ENCODE assay signal across 31 cellular contexts in the genomic region with DNA sequence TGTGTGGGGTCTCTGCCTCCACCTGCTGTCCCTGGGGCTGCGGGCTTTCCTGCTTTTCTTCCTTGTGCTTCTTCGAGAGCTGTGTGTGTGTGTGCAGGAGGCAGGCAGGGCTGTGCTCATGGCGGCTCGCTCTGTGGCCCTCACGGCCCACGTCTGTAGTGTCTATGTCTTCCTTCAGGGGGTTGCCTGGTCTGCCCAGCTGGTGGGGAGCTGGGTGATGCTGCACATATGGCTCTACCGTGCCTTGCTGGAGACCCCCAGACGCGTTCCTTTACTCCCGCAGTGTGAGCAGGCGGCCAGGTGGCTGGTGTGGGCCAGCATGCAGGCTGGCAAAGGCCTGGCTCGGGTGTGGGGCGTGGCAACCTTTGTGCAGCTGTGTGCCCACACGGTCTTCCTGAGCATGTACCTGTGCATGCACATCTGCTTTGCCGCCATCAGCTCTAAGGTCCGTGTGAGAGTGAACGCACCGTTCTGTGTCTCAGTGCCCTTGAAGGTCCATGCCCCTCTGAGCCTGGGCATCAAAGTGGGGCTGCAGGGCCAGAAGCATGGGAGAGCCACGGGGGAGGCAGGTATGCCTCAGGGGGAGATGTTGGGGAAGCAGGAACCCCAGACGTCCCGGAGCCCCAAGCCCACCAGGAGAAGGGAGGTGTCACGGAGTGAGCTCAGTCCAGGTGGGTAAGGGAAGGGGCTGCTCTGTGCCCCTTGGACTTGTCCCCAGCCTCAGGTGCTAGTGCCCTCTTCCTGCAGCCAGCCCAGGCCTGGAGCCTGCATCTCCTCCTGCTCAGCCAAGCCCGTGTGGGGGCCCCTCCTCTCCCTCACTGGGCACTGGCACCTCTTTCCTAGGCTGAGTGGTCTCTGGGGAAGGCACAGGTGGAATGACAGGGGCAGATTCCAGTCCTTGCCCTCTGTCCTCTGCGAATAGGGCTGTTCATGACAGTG. TPM values are rescaled to one million over a fixed set of nuclear protein-coding genes. Genes with fewer than 3 reads are reported as not detected.
DNase-seq lines count a peak whose midpoint lies in the region; ATAC-seq and TF ChIP-seq lines count a peak whose summit lies in the region.
"Had no signal": no experiment of that assay in that cellular context is flagged by ENCODE, and none has a peak within 500 bp of the region (broad histone marks: within the 10 kb centered on the region; RNA-seq: fewer than 3 reads in every experiment).

No MANE protein-coding gene starts in this region.

- 0 out of 2 replicates have a peak overlapping the region, but pooled peaks have one; percentile 51 for H3K27ac Mint-ChIP-seq in WTC11
- H3K27ac Mint-ChIP-seq in stimulated activated memory B cell treated with anti-CD40 and anti-IgM and Interleukin-4, amounts not matched to agents 10 μg/mL and 1 μg/mL and 100 μg/mL, for 72 hours: no peak overlapping the region
- H3K27ac Mint-ChIP-seq: activated naive CD4-positive, alpha-beta T cell treated with anti-CD3 and anti-CD28 coated beads, Interleukin-2, amount 50 U/mL, for 24 hours; activated T-helper 17 cell treated with anti-CD3 and anti-CD28 coated beads, Interleukin-2, amount 50 U/mL, for 72 hours; naive thymus-derived CD8-positive, alpha-beta T cell had no signal

- H3K23ac ChIP-seq in mesenchymal stem cell (ENCODE audit: low read length in 2 of 2): no peak overlapping the region

- H3K4me3 ChIP-seq in mesenchymal stem cell (ENCODE audit: insufficient read depth in 1 of 2, low read depth in 1 of 2, low read length in 2 of 2): no peak overlapping the region
- peak overlapping the region in 3 of 4 donors; percentile 25 to 43 (median 36) for H3K4me3 ChIP-seq in upper lobe of left lung
- H3K4me3 ChIP-seq: ascending aorta; BLaER1 treated with 17β-estradiol and CSF1 and Interleukin-3, amounts not matched to agents 10 nM and 100 nM; cardiac muscle cell; coronary artery; SJCRH30; thoracic aorta had no signal

- H3K27ac ChIP-seq in mesenchymal stem cell (ENCODE audit: low read length, poor library complexity, severe bottlenecking) (no peak overlapping the region), upper lobe of left lung (peak overlapping the region in 2 of 4 donors; percentile 42 to 56)
- H3K27ac ChIP-seq: ascending aorta; BLaER1 treated with 17β-estradiol and CSF1 and Interleukin-3, amounts not matched to agents 10 nM and 100 nM; coronary artery; SJCRH30; thoracic aorta had no signal

- no peak overlapping the region for H2BK120ac ChIP-seq in mesenchymal stem cell (ENCODE audit: low read depth, low read length)

- 89% methylated on average over 23 of the region's 24 CpGs for WGBS in mesenchymal stem cell
- 79 to 83% methylated on average over 16 to 23 of the region's 24 CpGs for WGBS in upper lobe of left lung, 2 donors

- H4K8ac ChIP-seq in mesenchymal stem cell (ENCODE audit: low read length): no peak overlapping the region

- H3K9me3 Mint-ChIP-seq in WTC11: no peaks in the 10 kb centered on the region
- H3K9me3 Mint-ChIP-seq in stimulated activated memory B cell treated with anti-CD40 and anti-IgM and Interleukin-4, amounts not matched to agents 10 μg/mL and 1 μg/mL and 100 μg/mL, for 72 hours: no peaks in the 10 kb centered on the region
- H3K9me3 Mint-ChIP-seq: activated naive CD4-positive, alpha-beta T cell treated with anti-CD3 and anti-CD28 coated beads, Interleukin-2, amount 50 U/mL, for 24 hours; activated T-helper 17 cell treated with anti-CD3 and anti-CD28 coated beads, Interleukin-2, amount 50 U/mL, for 72 hours; effector memory CD8-positive, alpha-beta T cell; IgD-negative memory B cell; naive thymus-derived CD8-positive, alpha-beta T cell had no signal

- TF ChIP-seq POLR2A in upper lobe of left lung (IDR thresholded peaks at IDR 0.05): no peak

- in situ Hi-C loops in GM13977 (cut with MboI; ENCODE audit: low pct_unique_long_range_greater_than_20kb, low sequenced_read_pairs, unreplicated experiment): no loop called here

- peaks cover 6 to 7% of the 10 kb centered on the region in 2 experiments for H3K27me3 ChIP-seq in mesenchymal stem cell (ENCODE audit: control insufficient read depth in 1 of 2, insufficient read depth in 1 of 2, low read length in 2 of 2)
- no peaks in the 10 kb centered on the region for H3K27me3 ChIP-seq in upper lobe of left lung
- H3K27me3 ChIP-seq: ascending aorta; BLaER1 treated with 17β-estradiol and CSF1 and Interleukin-3, amounts not matched to agents 10 nM and 100 nM; cardiac muscle cell; SJCRH30 had no signal

- no peak overlapping the region for H3K4me3 Mint-ChIP-seq in WTC11
- no peak overlapping the region for H3K4me3 Mint-ChIP-seq in stimulated activated memory B cell treated with anti-CD40 and anti-IgM and Interleukin-4, amounts not matched to agents 10 μg/mL and 1 μg/mL and 100 μg/mL, for 72 hours
- H3K4me3 Mint-ChIP-seq: activated naive CD4-positive, alpha-beta T cell treated with anti-CD3 and anti-CD28 coated beads, Interleukin-2, amount 50 U/mL, for 24 hours; activated T-helper 17 cell treated with anti-CD3 and anti-CD28 coated beads, Interleukin-2, amount 50 U/mL, for 72 hours; effector memory CD8-positive, alpha-beta T cell; naive thymus-derived CD8-positive, alpha-beta T cell had no signal

- H3K36me3 ChIP-seq in mesenchymal stem cell (ENCODE audit: control insufficient read depth in 1 of 2, insufficient read depth in 2 of 2, low read depth in 1 of 2, low read length in 2 of 2): peaks cover 28 to 49% of the 10 kb centered on the region in 2 experiments
- peaks cover 0 to 34% (median 2%) of the 10 kb centered on the region in 4 donors for H3K36me3 ChIP-seq in upper lobe of left lung
- H3K36me3 ChIP-seq: cardiac muscle cell, SJCRH30 had no signal

- peak overlapping the region; percentile 44 for H4K91ac ChIP-seq in mesenchymal stem cell (ENCODE audit: low read length)

- no peaks in the 10 kb centered on the region for H3K36me3 Mint-ChIP-seq in WTC11
- peaks cover 31% of the 10 kb centered on the region for H3K36me3 Mint-ChIP-seq in stimulated activated memory B cell treated with anti-CD40 and anti-IgM and Interleukin-4, amounts not matched to agents 10 μg/mL and 1 μg/mL and 100 μg/mL, for 72 hours

- DNase-seq in GM13977 (ENCODE audit: low spot score) (peak; percentile 6), WTC11 (ENCODE audit: low spot score) (no peak), mesenchymal stem cell (no peak), upper lobe of left lung (peak in 1 of 2 donors; percentile 64)
- DNase-seq: activated CD4-positive, alpha-beta T cell treated with anti-CD3 and anti-CD28 coated beads for 48 hours; COR-L47; effector memory CD8-positive, alpha-beta T cell; left ventricle myocardium superior; MV-4-11; NCI-H1436; NCI-H2107; NCI-H446 treated with DMSO at 0.1 percent for 48 hours; NCI-H774; SJCRH30; stimulated activated naive CD4-positive, alpha-beta T cell treated with Interleukin-2 at 50 U/mL for 16 hours; SW 1271 had no signal

- POLR2A ChIA-PET in WTC11 (lab: Charles Lee): no interaction called here

- no peak for TF ChIP-seq EP300 in upper lobe of left lung (IDR thresholded peaks at IDR 0.05)

- peaks cover 2% of the 10 kb centered on the region for H3K27me3 Mint-ChIP-seq in WTC11 (ENCODE audit: low read depth)
- H3K27me3 Mint-ChIP-seq in stimulated activated memory B cell treated with anti-CD40 and anti-IgM and Interleukin-4, amounts not matched to agents 10 μg/mL and 1 μg/mL and 100 μg/mL, for 72 hours: peaks cover 2% of the 10 kb centered on the region
- H3K27me3 Mint-ChIP-seq: activated naive CD4-positive, alpha-beta T cell treated with anti-CD3 and anti-CD28 coated beads, Interleukin-2, amount 50 U/mL, for 24 hours; activated T-helper 17 cell treated with anti-CD3 and anti-CD28 coated beads, Interleukin-2, amount 50 U/mL, for 72 hours; effector memory CD8-positive, alpha-beta T cell; naive thymus-derived CD8-positive, alpha-beta T cell had no signal

- no peak overlapping the region for H3K4ac ChIP-seq in mesenchymal stem cell (ENCODE audit: low read depth in 1 of 2, low read length in 2 of 2)

- H3K14ac ChIP-seq in mesenchymal stem cell (ENCODE audit: low read length in 2 of 2): no peak overlapping the region

- no peak overlapping the region for H2BK15ac ChIP-seq in mesenchymal stem cell (ENCODE audit: low read depth, poor library complexity, severe bottlenecking)

- no peak overlapping the region for H3K9ac ChIP-seq in mesenchymal stem cell (ENCODE audit: low read length)
- H3K9ac ChIP-seq: BLaER1 treated with 17β-estradiol and CSF1 and Interleukin-3, amounts not matched to agents 10 nM and 100 nM had no signal

- TF ChIP-seq CTCF in GM13977 (IDR thresholded peaks at IDR 0.05; ENCODE audit: extremely low read depth, insufficient read depth, missing control alignments): no peak
- TF ChIP-seq CTCF in WTC11 (IDR thresholded peaks at IDR 0.05): no peak
- TF ChIP-seq CTCF in upper lobe of left lung (IDR thresholded peaks at IDR 0.05): no peak

- H3K9me3 ChIP-seq in mesenchymal stem cell (ENCODE audit: control insufficient read depth, low read length) (no peaks in the 10 kb centered on the region), upper lobe of left lung (no peaks in the 10 kb centered on the region)
- H3K9me3 ChIP-seq: ascending aorta; BLaER1 treated with 17β-estradiol and CSF1 and Interleukin-3, amounts not matched to agents 10 nM and 100 nM; SJCRH30; thoracic aorta had no signal

- CTCF ChIA-PET in WTC11 (lab: Charles Lee): interaction anchor here (1.1 to 3.4 kb wide), 4 partner anchors 11 to 32 kb away, joined by 4 to 24 read pairs (median 4); no protein-coding TSS in a partner anchor

- H2AFZ ChIP-seq in mesenchymal stem cell (ENCODE audit: low read depth, low read length): no peak overlapping the region

- H3K4me1 Mint-ChIP-seq in WTC11: no peaks in the 10 kb centered on the region
- H3K4me1 Mint-ChIP-seq in stimulated activated memory B cell treated with anti-CD40 and anti-IgM and Interleukin-4, amounts not matched to agents 10 μg/mL and 1 μg/mL and 100 μg/mL, for 72 hours: peaks cover 6% of the 10 kb centered on the region
- H3K4me1 Mint-ChIP-seq: activated naive CD4-positive, alpha-beta T cell treated with anti-CD3 and anti-CD28 coated beads, Interleukin-2, amount 50 U/mL, for 24 hours; activated T-helper 17 cell treated with anti-CD3 and anti-CD28 coated beads, Interleukin-2, amount 50 U/mL, for 72 hours; IgD-negative memory B cell had no signal

- no peaks in the 10 kb centered on the region for H3K79me1 ChIP-seq in mesenchymal stem cell (replicated peaks; ENCODE audit: low read length, poor library complexity, severe bottlenecking)

- no peak overlapping the region for H3K4me2 ChIP-seq in mesenchymal stem cell (ENCODE audit: low read length, poor library complexity, severe bottlenecking)
- H3K4me2 ChIP-seq: BLaER1 treated with 17β-estradiol and CSF1 and Interleukin-3, amounts not matched to agents 10 nM and 100 nM had no signal

- no peak overlapping the region for H2AK5ac ChIP-seq in mesenchymal stem cell (ENCODE audit: low read length, severe bottlenecking)

- H3K4me1 ChIP-seq in mesenchymal stem cell (ENCODE audit: control insufficient read depth, insufficient read depth, low read depth, low read length): peaks cover 5% of the 10 kb centered on the region
- peaks cover 0 to 36% (median 11%) of the 10 kb centered on the region in 4 donors for H3K4me1 ChIP-seq in upper lobe of left lung
- H3K4me1 ChIP-seq: ascending aorta, SJCRH30 had no signal

- no peak overlapping the region for H2BK5ac ChIP-seq in mesenchymal stem cell (ENCODE audit: low read depth, low read length, poor library complexity, severe bottlenecking)

- no peak overlapping the region for H3K18ac ChIP-seq in mesenchymal stem cell (ENCODE audit: low read depth in 1 of 2, low read length in 2 of 2)

- no peak overlapping the region for H2BK12ac ChIP-seq in mesenchymal stem cell (ENCODE audit: low read length in 2 of 2)

- ATAC-seq in WTC11 (no peak), upper lobe of left lung (ENCODE audit: low FRiP score in 2 of 2) (peak in 1 of 2 donors; percentile 2), GM18868 (IDR thresholded peaks at IDR 0.05; ENCODE audit: unreplicated experiment) (no peak), GM18870 (IDR thresholded peaks at IDR 0.05; ENCODE audit: unreplicated experiment) (no peak)
- ATAC-seq in stimulated activated memory B cell treated with anti-CD40 and anti-IgM and Interleukin-4, amounts not matched to agents 10 μg/mL and 1 μg/mL and 100 μg/mL, for 72 hours: no peak
- ATAC-seq: activated T-helper 17 cell treated with anti-CD3 and anti-CD28 coated beads, Interleukin-2, amount 50 U/mL, for 72 hours; effector memory CD8-positive, alpha-beta T cell; left ventricle myocardium superior; naive thymus-derived CD8-positive, alpha-beta T cell had no signal

RNA-seq across cellular contexts. Expression of gene CLSTN3, which starts 26.4 kb away (rescaled TPM):
- total RNA-seq in WTC11 (2021) (23.7 to 28.2 TPM (median 24.7 TPM) in 3 replicates), upper lobe of left lung (100 to 1,000 TPM in 1 of 6 donors, 10 to 100 TPM in 5; 14.4 to 111 (median 39.0) TPM)
- 16.7 TPM for polyA plus RNA-seq in mesenchymal stem cell (2013, experiment 1 of 2)
- 12.7 TPM for polyA plus RNA-seq in mesenchymal stem cell (2013, experiment 2 of 2)

RNA-seq across cellular contexts. Expression of gene RBP5, which starts 27.8 kb away (rescaled TPM):
- total RNA-seq in WTC11 (2021) (4.1 to 5.4 TPM (median 4.7 TPM) in 3 replicates), upper lobe of left lung (1 to 10 TPM in 2 of 6 donors, not detected in 4; 1.8 to 6.9 TPM)
- polyA plus RNA-seq in mesenchymal stem cell (2013, experiment 1 of 2): not detected
- polyA plus RNA-seq in mesenchymal stem cell (2013, experiment 2 of 2): not detected
- total RNA-seq: activated T-helper 17 cell treated with anti-CD3 and anti-CD28 coated beads, Interleukin-2, amount 50 U/mL, for 72 hours; fibroblast of villous mesenchyme; mononuclear cell; RPMI7951; SJCRH30 had no signal
- polyA plus RNA-seq: IgD-negative memory B cell; naive thymus-derived CD8-positive, alpha-beta T cell had no signal

RNA-seq across cellular contexts. Expression of gene PEX5, which starts 33.0 kb away (rescaled TPM):
- total RNA-seq in WTC11 (2021) (61.4 to 68.9 TPM (median 63.4 TPM) in 3 replicates), upper lobe of left lung (10 to 100 TPM; 40.4 to 69.1 (median 49.2) TPM)
- 10.7 TPM for polyA plus RNA-seq in mesenchymal stem cell (2013, experiment 1 of 2)
- 11.8 TPM for polyA plus RNA-seq in mesenchymal stem cell (2013, experiment 2 of 2)

RNA-seq across cellular contexts. Expression of gene C1RL, which starts 47.5 kb away (rescaled TPM):
- total RNA-seq in WTC11 (2021): 17.7 to 23.7 TPM (median 22.9 TPM) in 3 replicates
- polyA plus RNA-seq in mesenchymal stem cell (2013, experiment 1 of 2): 18.5 TPM
- polyA plus RNA-seq in mesenchymal stem cell (2013, experiment 2 of 2): 18.8 TPM
- total RNA-seq in upper lobe of left lung: 100 to 1,000 TPM in 1 of 6 donors, 10 to 100 TPM in 5; 55.9 to 224 (median 82.7) TPM

Comparison
In these comparisons a context has a peak if more than half of its experiments do, and no peak if none do; other contexts are left out.
1. H3K4me3 ChIP-seq: peak in upper lobe of left lung (3 of 4); none in mesenchymal stem cell (0 of 2).